8 cellular contexts compared by ENCODE assay signal in genomic region chr2:144513388-144514100, GRCh38. TPM values are rescaled to one million over a fixed set of nuclear protein-coding genes. Genes with fewer than 3 reads are reported as not detected.
DNase-seq lines count a peak whose midpoint lies in the region; ATAC-seq, FAIRE-seq and TF ChIP-seq lines count a peak whose summit lies in the region.

No MANE protein-coding gene starts in this region.

- H3K36me3 Mint-ChIP-seq in astrocyte (ENCODE audit: low read depth, unreplicated experiment): peaks cover 4% of the 10 kb centered on the region

- peaks cover 19% of the 10 kb centered on the region for H4K20me1 ChIP-seq in astrocyte (ENCODE audit: insufficient read depth, low read length)

- DNase-seq in HCEC 1CT (peak; percentile 64), astrocyte (ENCODE audit: low read depth) (peak; percentile 88), mucosa of descending colon (no peak), NCI-H128 (lab: John Stamatoyannopoulos, UW; ENCODE audit: unreplicated experiment) (no peak), H4 (ENCODE audit: low spot score) (no peak)

- intact Hi-C loops in mucosa of descending colon (cut with DNase I, micrococcal nuclease): no loop called here

- H3K79me2 ChIP-seq in astrocyte (ENCODE audit: insufficient read depth, low read length): peaks cover 80% of the 10 kb centered on the region

- H3K9me3 ChIP-seq in astrocyte (ENCODE audit: insufficient read depth, low read depth, low read length) (no peaks in the 10 kb centered on the region), iPS-18a (ENCODE audit: control insufficient read depth, low read depth, low read length) (no peaks in the 10 kb centered on the region), skeletal muscle satellite cell (replicated peaks; ENCODE audit: low read length) (no peaks in the 10 kb centered on the region), mucosa of descending colon (no peaks in the 10 kb centered on the region)

- no peak for FAIRE-seq in astrocyte (lab: Jason Lieb, UNC)

- H3K36me3 ChIP-seq in astrocyte (ENCODE audit: insufficient read depth, low read length) (no peaks in the 10 kb centered on the region), iPS-18a (ENCODE audit: control insufficient read depth, low read depth, low read length) (no peaks in the 10 kb centered on the region), skeletal muscle satellite cell (ENCODE audit: insufficient read depth, low read length) (no peaks in the 10 kb centered on the region), mucosa of descending colon (ENCODE audit: low read depth) (no peaks in the 10 kb centered on the region)

- peaks cover 2% of the 10 kb centered on the region for H3K9me3 Mint-ChIP-seq in astrocyte (ENCODE audit: unreplicated experiment)

- no peak for ATAC-seq in mucosa of descending colon
- no peak for ATAC-seq in HG02642 (IDR thresholded peaks at IDR 0.05; ENCODE audit: poor library complexity, unreplicated experiment)

- H2AFZ ChIP-seq in astrocyte (ENCODE audit: low read depth, low read length): no peak overlapping the region

- H3K27ac Mint-ChIP-seq in astrocyte (ENCODE audit: unreplicated experiment): peak overlapping the region; percentile 93

- H3K27me3 ChIP-seq in astrocyte (ENCODE audit: insufficient read depth, low read length): no peaks in the 10 kb centered on the region
- H3K27me3 ChIP-seq in iPS-18a (ENCODE audit: control insufficient read depth, insufficient read depth, low read length): peaks cover 85% of the 10 kb centered on the region
- no peaks in the 10 kb centered on the region for H3K27me3 ChIP-seq in skeletal muscle satellite cell (ENCODE audit: control insufficient read depth, insufficient read depth, low read length)

- H3K4me1 ChIP-seq in astrocyte (ENCODE audit: insufficient read depth, low read length) (peaks cover 51% of the 10 kb centered on the region), iPS-18a (ENCODE audit: control insufficient read depth, low read depth, low read length) (peaks cover 78% of the 10 kb centered on the region), skeletal muscle satellite cell (ENCODE audit: control insufficient read depth, insufficient read depth, low read length) (peaks cover 68% of the 10 kb centered on the region), mucosa of descending colon (ENCODE audit: low read depth) (no peaks in the 10 kb centered on the region)

- H3K4me1 Mint-ChIP-seq in astrocyte (ENCODE audit: low read depth, unreplicated experiment): peaks cover 59% of the 10 kb centered on the region

- H3K4me2 ChIP-seq in astrocyte (ENCODE audit: low read length): peak overlapping the region; percentile 98
- H3K4me2 ChIP-seq in skeletal muscle satellite cell (ENCODE audit: low read length): peak overlapping the region; percentile 89

- TF ChIP-seq CTCF in astrocyte (IDR thresholded peaks at IDR 0.05; ENCODE audit: insufficient read depth, low read depth, low read length) (no peak), mucosa of descending colon (IDR thresholded peaks at IDR 0.05) (no peak)

- peak overlapping the region; percentile 43 for H3K4me3 ChIP-seq in astrocyte (ENCODE audit: insufficient read depth, low read depth, low read length)
- peak overlapping the region; percentile 63 for H3K4me3 ChIP-seq in iPS-18a (ENCODE audit: low read length)
- peak overlapping the region; percentile 84 for H3K4me3 ChIP-seq in skeletal muscle satellite cell (ENCODE audit: low read length)
- H3K4me3 ChIP-seq in mucosa of descending colon: no peak overlapping the region

- peak overlapping the region; percentile 99 for H3K27ac ChIP-seq in astrocyte (ENCODE audit: low read depth, low read length)
- H3K27ac ChIP-seq in iPS-18a (ENCODE audit: low read length): no peak overlapping the region

- H3K27me3 Mint-ChIP-seq in astrocyte (ENCODE audit: low read depth, unreplicated experiment): no peaks in the 10 kb centered on the region

- H3K9ac ChIP-seq in astrocyte (ENCODE audit: low read length): peak overlapping the region; percentile 98
- peak overlapping the region; percentile 28 for H3K9ac ChIP-seq in iPS-18a (ENCODE audit: low read length)
- H3K9ac ChIP-seq in skeletal muscle satellite cell (ENCODE audit: low read depth, low read length): peak overlapping the region; percentile 94

- H3K4me3 Mint-ChIP-seq in astrocyte (ENCODE audit: unreplicated experiment): peak overlapping the region; percentile 93

RNA-seq across cellular contexts. Expression of gene ZEB2, which starts 6.4 kb away (rescaled TPM):
- total RNA-seq in astrocyte (84.9 and 90.9 TPM in 2 replicates), mucosa of descending colon (10 to 100 TPM; 19.0 to 80.1 (median 48.6) TPM)
- total RNA-seq in skeletal muscle satellite cell (2012; rRNA removed): 57.8 and 63.1 TPM in 2 replicates
- 14.4 and 17.0 TPM in 2 replicates for total RNA-seq in H4 (2014; rRNA removed; shearing (Covaris generic))

Comparison
In these comparisons a context has a peak if more than half of its experiments do, and no peak if none do; other contexts are left out.
1. DNase-seq: peak in HCEC 1CT (single experiment) and astrocyte (single experiment); none in mucosa of descending colon (0 of 3), NCI-H128 (single experiment) and H4 (single experiment).
2. H3K9ac ChIP-seq: peak in every context shown above with its lines; median percentile 98 in astrocyte; 94 in skeletal muscle satellite cell; 28 in iPS-18a.